In the genomic region with DNA sequence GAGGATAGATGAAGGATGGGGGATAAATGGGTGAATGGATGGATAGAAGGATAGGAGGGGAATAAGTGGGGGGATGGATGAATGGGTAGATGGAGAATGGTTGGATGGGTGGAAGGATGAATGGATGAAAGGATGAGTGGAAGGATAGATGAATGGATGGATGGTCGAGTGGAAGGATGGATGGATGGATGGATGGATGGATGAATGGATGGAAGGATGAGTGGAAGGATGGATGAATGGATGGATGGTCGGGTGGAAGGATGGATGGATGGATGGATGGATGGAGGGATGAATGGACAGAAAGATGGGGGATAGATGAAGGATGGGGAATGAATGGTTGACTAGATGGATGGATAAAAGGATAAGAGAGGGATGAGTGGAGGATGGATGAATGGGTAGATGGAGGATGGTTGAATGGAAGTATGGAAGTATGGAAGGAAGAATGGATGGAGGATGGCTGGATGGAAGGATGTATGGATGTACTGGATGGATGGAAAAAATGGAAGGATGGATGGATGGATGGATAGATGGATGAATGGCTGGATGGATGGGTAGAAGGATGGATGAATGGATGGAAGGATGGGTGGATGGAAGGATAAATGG, we compare ENCODE assay signal across 27 cellular contexts. TPM values are rescaled to one million over a fixed set of nuclear protein-coding genes. Genes with fewer than 3 reads are reported as not detected.
DNase-seq lines count a peak whose midpoint lies in the region; ATAC-seq and TF ChIP-seq lines count a peak whose summit lies in the region.
"Had no signal": no experiment of that assay in that cellular context is flagged by ENCODE, and none has a peak within 500 bp of the region (broad histone marks: within the 10 kb centered on the region; RNA-seq: fewer than 3 reads in every experiment).

No MANE protein-coding gene starts in this region.

- TF ChIP-seq EP300 in neural cell (conservative IDR thresholded peaks at IDR 0.05; ENCODE audit: poor library complexity, severe bottlenecking) (no peak), tibial nerve (IDR thresholded peaks at IDR 0.05) (no peak)

- no peak overlapping the region for H3K14ac ChIP-seq in IMR-90 (replicated peaks; ENCODE audit: low read depth, low read length)

- dilution Hi-C loops in IMR-90 (cut with HindIII; ENCODE audit: low sequenced_read_pairs, unreplicated experiment) = no loop called here

- no TSS peak for BruUV-seq in IMR-90 (replicated peaks; lab: Mats Ljungman, UMichigan)

- H3F3A ChIP-seq in neural cell (ENCODE audit: insufficient read depth, low read length, poor library complexity, severe bottlenecking) = no peaks in the 10 kb centered on the region

- H3K9ac ChIP-seq in IMR-90 (ENCODE audit: low read depth, low read length) (no peak overlapping the region), neural cell (ENCODE audit: low read length) (no peak overlapping the region)
- H3K9ac ChIP-seq: BLaER1 had no signal

- no peaks in the 10 kb centered on the region for H3K79me1 ChIP-seq in IMR-90 (ENCODE audit: low read depth in 1 of 2, low read length in 2 of 2)

- H3K18ac ChIP-seq in IMR-90 (ENCODE audit: low read depth, low read length) = no peak overlapping the region

- H4K5ac ChIP-seq in IMR-90 (ENCODE audit: low read depth, low read length) = no peak overlapping the region

- H4K20me1 ChIP-seq in IMR-90 (ENCODE audit: insufficient read depth, low read length) (no peaks in the 10 kb centered on the region), neural cell (ENCODE audit: insufficient read depth) (no peaks in the 10 kb centered on the region)
- H4K20me1 ChIP-seq: BLaER1 had no signal

- H2AFZ ChIP-seq in IMR-90 (replicated peaks; ENCODE audit: low read length, poor library complexity) (no peak overlapping the region), neural cell (ENCODE audit: low read depth, low read length) (no peak overlapping the region)

- DNase-seq in IMR-90 (no peak), erythroblast (lab: John Stamatoyannopoulos, UW) (no peak), tibial nerve (ENCODE audit: low spot score in 2 of 2) (no peak)
- DNase-seq: 8988T; ACHN; BE2C; C1 segment of cervical spinal cord; CD4-positive, alpha-beta memory T cell; CD4-positive, CD25-positive, alpha-beta regulatory T cell; CD8-positive, alpha-beta memory T cell; COR-L47; DMS 273 treated with DMSO at 0.1 percent for 48 hours; DMS153; DMS53; DMS79; DND-41; EL; GDM1 had no signal

- intact Hi-C loops in IMR-90 (cut with micrococcal nuclease) = no loop called here

- peak overlapping the region; percentile 45 for H2BK5ac ChIP-seq in IMR-90 (ENCODE audit: low read depth, low read length, poor library complexity, severe bottlenecking)

- POLR2A ChIA-PET in HEK293 (lab: Yijun Ruan, JAX) (no interaction called here), IMR-90 (lab: Charles Lee; ENCODE audit: unreplicated experiment) (no interaction called here)

- H3K79me2 ChIP-seq in neural cell (replicated peaks; ENCODE audit: insufficient read depth, low read length) = no peaks in the 10 kb centered on the region

- no peak overlapping the region for H2BK20ac ChIP-seq in IMR-90 (ENCODE audit: low read depth, low read length)

- H3K56ac ChIP-seq in IMR-90 (ENCODE audit: extremely low read depth, insufficient read depth, low read length) = no peak overlapping the region

- CTCF ChIA-PET in HEK293 (lab: Yijun Ruan, JAX) (no interaction called here), IMR-90 (lab: Yijun Ruan, JAX) (no interaction called here)

- no peak overlapping the region for H2AK5ac ChIP-seq in IMR-90 (ENCODE audit: low read depth, low read length)

- H4K91ac ChIP-seq in IMR-90 (ENCODE audit: insufficient read depth, low read depth, low read length) = no peak overlapping the region

- H3K4me2 ChIP-seq in IMR-90 (ENCODE audit: low read depth, low read length) (no peak overlapping the region), neural cell (ENCODE audit: low read length) (no peak overlapping the region)
- H3K4me2 ChIP-seq: BLaER1 had no signal

- TF ChIP-seq POLR2A in IMR-90 (IDR thresholded peaks at IDR 0.05; ENCODE audit: low read depth, low read length) (no peak), erythroblast (IDR thresholded peaks at IDR 0.05; ENCODE audit: low read length) (no peak), tibial nerve (IDR thresholded peaks at IDR 0.05) (no peak)

- H2BK120ac ChIP-seq in IMR-90 (ENCODE audit: low read depth, low read length) = no peak overlapping the region

- H3K27me3 ChIP-seq in IMR-90 (ENCODE audit: control insufficient read depth, insufficient read depth, low read length) (no peaks in the 10 kb centered on the region; the same call in 1 of the 2 replicates), neural cell (ENCODE audit: insufficient read depth, low read depth, low read length) (no peaks in the 10 kb centered on the region), tibial nerve (no peaks in the 10 kb centered on the region)
- H3K27me3 ChIP-seq: BE2C, BLaER1 had no signal

- H2AK9ac ChIP-seq in IMR-90 (replicated peaks; ENCODE audit: low read depth, low read length, poor library complexity) = no peak overlapping the region

- H3K9me3 ChIP-seq in HEK293 (ENCODE audit: control insufficient read depth, insufficient read depth, low read depth, low read length) (no peaks in the 10 kb centered on the region), IMR-90 (ENCODE audit: control insufficient read depth, insufficient read depth, low read length) (0 out of 2 replicates have a peak, but pooled peaks cover 3% of the 10 kb centered on the region), neural cell (ENCODE audit: low read length) (no peaks in the 10 kb centered on the region), tibial nerve (peaks cover 0 to 19% (median 0%) of the 10 kb centered on the region in 4 donors)
- H3K9me3 ChIP-seq: BE2C, BLaER1 had no signal

- H3K36me3 ChIP-seq in HEK293 (ENCODE audit: control insufficient read depth in 2 of 2, insufficient read depth in 1 of 2, low read length in 2 of 2) = no peaks in the 10 kb centered on the region
- H3K36me3 ChIP-seq in IMR-90 (ENCODE audit: control insufficient read depth, insufficient read depth, low read length) = no peaks in the 10 kb centered on the region
- peaks cover 7% of the 10 kb centered on the region for H3K36me3 ChIP-seq in neural cell (ENCODE audit: insufficient read depth, low read length)
- no peaks in the 10 kb centered on the region for H3K36me3 ChIP-seq in tibial nerve
- H3K36me3 ChIP-seq: BE2C, BLaER1 had no signal

- TF ChIP-seq CTCF in HEK293 (tag by site-specific recombination; IDR thresholded peaks at IDR 0.05) (no peak), IMR-90 (conservative IDR thresholded peaks at IDR 0.05; ENCODE audit: low read depth, low read length) (no peak), neural cell (IDR thresholded peaks at IDR 0.05; ENCODE audit: poor library complexity, severe bottlenecking) (no peak), tibial nerve (IDR thresholded peaks at IDR 0.05) (no peak)

- no peak for TF ChIP-seq RAD21 in IMR-90 (IDR thresholded peaks at IDR 0.05; ENCODE audit: low read length)
- no peak for TF ChIP-seq RAD21 in neural cell (conservative IDR thresholded peaks at IDR 0.05)

- WGBS in IMR-90 (ENCODE audit: extremely low coverage in 2 of 2, insufficient read length in 1 of 2), 2 experiments = 15 to 100% methylated on average over 2 of the region's 2 CpGs
- WGBS in tibial nerve, 2 donors = 84 to 90% methylated on average over 2 of the region's 2 CpGs

- ATAC-seq in IMR-90 (ENCODE audit: low read depth) = no peak
- no peak for ATAC-seq in HG03378 (IDR thresholded peaks at IDR 0.05; ENCODE audit: unreplicated experiment)
- ATAC-seq: GM12878 had no signal

- no peak overlapping the region for H2BK15ac ChIP-seq in IMR-90 (ENCODE audit: low read depth, low read length)

- no peaks in the 10 kb centered on the region for H3K9me2 ChIP-seq in neural cell (ENCODE audit: insufficient read depth, low read length)

- H3K4me3 ChIP-seq in HEK293 (ENCODE audit: low read depth, low read length) = no peak overlapping the region
- H3K4me3 ChIP-seq in IMR-90 (ENCODE audit: insufficient read depth, low read depth, low read length) = no peak overlapping the region
- no peak overlapping the region for H3K4me3 ChIP-seq in neural cell (ENCODE audit: low read length)
- H3K4me3 ChIP-seq in tibial nerve = no peak overlapping the region
- H3K4me3 ChIP-seq: BLaER1, GM12878 had no signal

- H3K4ac ChIP-seq in IMR-90 (ENCODE audit: low read depth, low read length) = no peak overlapping the region

- in situ Hi-C loops in IMR-90 (cut with MboI; ENCODE audit: low sequenced_read_pairs) = no loop called here

- no peak overlapping the region for H3K23ac ChIP-seq in IMR-90 (ENCODE audit: low read depth, low read length)

- no peak overlapping the region for H4K8ac ChIP-seq in IMR-90 (ENCODE audit: low read depth in 2 of 2, low read length in 2 of 2)

- H3K4me1 ChIP-seq in HEK293 (ENCODE audit: control insufficient read depth, insufficient read depth, low read length) (no peaks in the 10 kb centered on the region), IMR-90 (ENCODE audit: control insufficient read depth, insufficient read depth, low read length) (no peaks in the 10 kb centered on the region), tibial nerve (no peaks in the 10 kb centered on the region)
- H3K4me1 ChIP-seq: BE2C, BLaER1 had no signal

- no peak overlapping the region for H3K27ac ChIP-seq in HEK293 (ENCODE audit: extremely low read depth, low read depth, low read length)
- H3K27ac ChIP-seq in IMR-90 (ENCODE audit: insufficient read depth, low read length) = no peak overlapping the region
- no peak overlapping the region for H3K27ac ChIP-seq in neural cell (ENCODE audit: low read length)
- no peak overlapping the region for H3K27ac ChIP-seq in tibial nerve
- H3K27ac ChIP-seq: BLaER1 had no signal

- no peaks in the 10 kb centered on the region for H3K9me1 ChIP-seq in IMR-90 (ENCODE audit: insufficient read depth, low read length)

TF ChIP-seq in HEK293, 187 proteins besides CTCF, POLR2A, EP300 and RAD21 (continues in another document):
- TF ChIP-seq YY1 (tag by site-specific recombination; IDR thresholded peaks at IDR 0.05) = no peak

TF ChIP-seq in IMR-90, 13 proteins besides CTCF, POLR2A, EP300 and RAD21 (continues in another document):
- no peak for TF ChIP-seq MXI1 (IDR thresholded peaks at IDR 0.05; ENCODE audit: borderline replicate concordance, low read depth, low read length)

RNA-seq across cellular contexts. Expression of a gene that starts 42.0 kb away (rescaled TPM):
- total RNA-seq in IMR-90 (2012; rRNA removed) = not detected in 2 replicates
- polyA plus RNA-seq in IMR-90 (2012; rRNA removed) = not detected in 2 replicates
- polyA plus RNA-seq in IMR-90 (2012; cell fraction: cytosol; rRNA removed) = not detected in 2 replicates
- under 0.01 and 0.22 TPM in 2 replicates for polyA plus RNA-seq in IMR-90 (2012; cell fraction: nucleus; rRNA removed; ENCODE audit: low replicate concordance)
- 32.7 and 52.7 TPM in 2 replicates for polyA plus RNA-seq in neural cell
- polyA minus RNA-seq in neural cell = 29.5 and 38.1 TPM in 2 replicates
- 1 to 10 TPM in 1 of 4 donors, under 1 TPM in 1, not detected in 2; 0.20 to 2.5 TPM for total RNA-seq in tibial nerve
- total RNA-seq: CD4-positive, alpha-beta memory T cell; CD8-positive, alpha-beta memory T cell; Daoy had no signal
- polyA plus RNA-seq: AG04450; CD14-positive monocyte; CD4-positive, alpha-beta memory T cell; CD4-positive, CD25-positive, alpha-beta regulatory T cell; CD8-positive, alpha-beta memory T cell; GM12878 had no signal

RNA-seq across cellular contexts. Expression of a gene that starts 54.8 kb away (rescaled TPM):
- total RNA-seq in IMR-90 (2012; rRNA removed) (not detected in 2 replicates), tibial nerve (not detected)
- polyA plus RNA-seq in IMR-90 (2012; rRNA removed) (not detected in 2 replicates), neural cell (1.9 and 2.4 TPM in 2 replicates)
- polyA plus RNA-seq in IMR-90 (2012; cell fraction: cytosol; rRNA removed) = not detected in 2 replicates
- polyA plus RNA-seq in IMR-90 (2012; cell fraction: nucleus; rRNA removed; ENCODE audit: low replicate concordance) = 0.16 and 0.25 TPM in 2 replicates
- polyA minus RNA-seq in neural cell = 0.73 TPM in 1 of 2 replicates, not detected in the other
- total RNA-seq: A673; CD4-positive, alpha-beta memory T cell; CD4-positive, CD25-positive, alpha-beta regulatory T cell; CD8-positive, alpha-beta memory T cell; Daoy had no signal
- polyA plus RNA-seq: AG04450; CD14-positive monocyte; CD4-positive, alpha-beta memory T cell; CD8-positive, alpha-beta memory T cell had no signal
